12 cellular contexts compared by ENCODE assay signal in genomic region chr3:39542588-39542988, GRCh38.
"Had no signal": no experiment of that assay in that cellular context is flagged by ENCODE, and none has a peak within 500 bp of the region (broad histone marks: within the 10 kb centered on the region; RNA-seq: fewer than 3 reads in every experiment).

No MANE protein-coding gene starts in this region.

- H3K27me3 ChIP-seq: ascending aorta, esophagus muscularis mucosa, pancreas, tibial nerve had no signal

- H3K4me3 ChIP-seq: ascending aorta, esophagus muscularis mucosa, pancreas, skin epidermis, tibial nerve had no signal

- FAIRE-seq: bronchial epithelial cell, pancreas had no signal

- H3K9me3 ChIP-seq: ascending aorta, esophagus muscularis mucosa, pancreas, tibial nerve had no signal

- H3K27ac ChIP-seq: ascending aorta, esophagus muscularis mucosa, pancreas, skin epidermis, tibial nerve had no signal

- H3K4me3 Mint-ChIP-seq: activated naive CD8-positive, alpha-beta T cell treated with anti-CD3 and anti-CD28 coated beads, Interleukin-2, amount 10 ng/mL, durations not matched to agents 7 days and 5 days; activated T-cell treated with anti-CD3 and anti-CD28 coated beads, Interleukin-2, amount 50 U/mL, for 4 hours; T-cell had no signal

- H3K36me3 ChIP-seq: ascending aorta, esophagus muscularis mucosa, pancreas, tibial nerve had no signal

- H3K27ac Mint-ChIP-seq: activated naive CD8-positive, alpha-beta T cell treated with anti-CD3 and anti-CD28 coated beads, Interleukin-2, amount 10 ng/mL, durations not matched to agents 7 days and 5 days; T-cell had no signal

- H3K4me1 Mint-ChIP-seq: T-cell had no signal

- DNase-seq: activated CD4-positive, alpha-beta T cell treated with anti-CD3 and anti-CD28 coated beads for 4 hours; activated gamma-delta T cell treated with Interleukin-2 at 50 U/mL for 16 hours; activated naive CD8-positive, alpha-beta T cell treated with anti-CD3 and anti-CD28 coated beads, Interleukin-2, amount 10 ng/mL, durations not matched to agents 7 days and 5 days; activated T-cell treated with anti-CD3 and anti-CD28 coated beads, Interleukin-2, amount 50 U/mL, for 4 hours; pancreas; T-cell; T1000 had no signal

- H3K4me1 ChIP-seq: ascending aorta, esophagus muscularis mucosa, pancreas, tibial nerve had no signal

- ATAC-seq: T-cell had no signal

- H3K9me3 Mint-ChIP-seq: activated naive CD8-positive, alpha-beta T cell treated with anti-CD3 and anti-CD28 coated beads, Interleukin-2, amount 10 ng/mL, durations not matched to agents 7 days and 5 days; activated T-cell treated with anti-CD3 and anti-CD28 coated beads, Interleukin-2, amount 50 U/mL, for 4 hours; T-cell had no signal

- H3K36me3 Mint-ChIP-seq: activated naive CD8-positive, alpha-beta T cell treated with anti-CD3 and anti-CD28 coated beads, Interleukin-2, amount 10 ng/mL, durations not matched to agents 7 days and 5 days; T-cell had no signal
